13 cellular contexts compared by ENCODE assay signal in genomic region chr5:102106599-102106998, GRCh38.
DNase-seq lines count a peak whose midpoint lies in the region; ATAC-seq and TF ChIP-seq lines count a peak whose summit lies in the region.
"Had no signal": no experiment of that assay in that cellular context is flagged by ENCODE, and none has a peak within 500 bp of the region (broad histone marks: within the 10 kb centered on the region; RNA-seq: fewer than 3 reads in every experiment).

No MANE protein-coding gene starts in this region.

- no peak for TF ChIP-seq CTCF in glutamatergic neuron (IDR thresholded peaks at IDR 0.05; ENCODE audit: partially characterized antibody, unreplicated experiment)
- TF ChIP-seq CTCF in type B pancreatic cell (conservative IDR thresholded peaks at IDR 0.05): no peak

- H3K27ac ChIP-seq in substantia nigra (ENCODE audit: low read depth, low read length, poor library complexity, severe bottlenecking): no peak overlapping the region
- H3K27ac ChIP-seq: C4-2B had no signal

- H3K27me3 Mint-ChIP-seq in glutamatergic neuron (ENCODE audit: unreplicated experiment): no peaks in the 10 kb centered on the region
- H3K27me3 Mint-ChIP-seq in type B pancreatic cell: no peaks in the 10 kb centered on the region
- H3K27me3 Mint-ChIP-seq: B cell, IgD-negative memory B cell had no signal

- no peak overlapping the region for H3K4me3 Mint-ChIP-seq in glutamatergic neuron (ENCODE audit: unreplicated experiment)
- no peak overlapping the region for H3K4me3 Mint-ChIP-seq in type B pancreatic cell
- H3K4me3 Mint-ChIP-seq: B cell; CD4-positive, alpha-beta memory T cell; IgD-negative memory B cell had no signal

- H3K27ac Mint-ChIP-seq in glutamatergic neuron (ENCODE audit: unreplicated experiment): no peak overlapping the region
- H3K27ac Mint-ChIP-seq in type B pancreatic cell: peak overlapping the region; percentile 33
- H3K27ac Mint-ChIP-seq: B cell; CD4-positive, alpha-beta memory T cell; IgD-negative memory B cell had no signal

- H3K36me3 Mint-ChIP-seq in glutamatergic neuron (ENCODE audit: unreplicated experiment) (no peaks in the 10 kb centered on the region), type B pancreatic cell (no peaks in the 10 kb centered on the region)
- H3K36me3 Mint-ChIP-seq: CD4-positive, alpha-beta memory T cell; IgD-negative memory B cell had no signal

- no peaks in the 10 kb centered on the region for H3K4me1 Mint-ChIP-seq in glutamatergic neuron (ENCODE audit: low read depth, unreplicated experiment)
- no peaks in the 10 kb centered on the region for H3K4me1 Mint-ChIP-seq in type B pancreatic cell (ENCODE audit: unreplicated experiment)
- H3K4me1 Mint-ChIP-seq: B cell; CD4-positive, alpha-beta memory T cell; IgD-negative memory B cell had no signal

- peak; percentile 78 for DNase-seq in NCI-H82 (lab: John Stamatoyannopoulos, UW)
- DNase-seq in NCI-H82 treated with DMSO at 0.1 percent for 48 hours (lab: John Stamatoyannopoulos, UW; ENCODE audit: unreplicated experiment): no peak
- DNase-seq in UCSD-AML1 (lab: John Stamatoyannopoulos, UW; ENCODE audit: unreplicated experiment): peak; percentile 5
- DNase-seq in glutamatergic neuron: peak; percentile 13
- no peak for DNase-seq in type B pancreatic cell (ENCODE audit: extremely low spot score, unreplicated experiment)
- DNase-seq in substantia nigra (lab: John Stamatoyannopoulos, UW): no peak
- DNase-seq: CD4-positive, alpha-beta memory T cell; DMS79 had no signal

- no peaks in the 10 kb centered on the region for H3K9me3 Mint-ChIP-seq in glutamatergic neuron (ENCODE audit: unreplicated experiment)
- no peaks in the 10 kb centered on the region for H3K9me3 Mint-ChIP-seq in type B pancreatic cell

- ATAC-seq in GM21360 (IDR thresholded peaks at IDR 0.05; ENCODE audit: unreplicated experiment): no peak
- ATAC-seq: GM12878 had no signal

Comparison
In these comparisons a context has a peak if more than half of its experiments do, and no peak if none do; other contexts are left out.
1. DNase-seq: peak in NCI-H82 (single experiment), UCSD-AML1 (single experiment) and glutamatergic neuron (single experiment); none in NCI-H82 treated with DMSO at 0.1 percent for 48 hours (single experiment), type B pancreatic cell (single experiment) and substantia nigra (0 of 49).